ENCODE assay signal across 1 cellular context in genomic region chr19:46718934-46719551, GRCh38.
TF ChIP-seq lines count a peak whose summit lies in the region.

No MANE protein-coding gene starts in this region.

TF ChIP-seq in HCT116, 20 proteins besides CTCF, POLR2A, EP300 and RAD21:
- TF ChIP-seq, protein P1, sequence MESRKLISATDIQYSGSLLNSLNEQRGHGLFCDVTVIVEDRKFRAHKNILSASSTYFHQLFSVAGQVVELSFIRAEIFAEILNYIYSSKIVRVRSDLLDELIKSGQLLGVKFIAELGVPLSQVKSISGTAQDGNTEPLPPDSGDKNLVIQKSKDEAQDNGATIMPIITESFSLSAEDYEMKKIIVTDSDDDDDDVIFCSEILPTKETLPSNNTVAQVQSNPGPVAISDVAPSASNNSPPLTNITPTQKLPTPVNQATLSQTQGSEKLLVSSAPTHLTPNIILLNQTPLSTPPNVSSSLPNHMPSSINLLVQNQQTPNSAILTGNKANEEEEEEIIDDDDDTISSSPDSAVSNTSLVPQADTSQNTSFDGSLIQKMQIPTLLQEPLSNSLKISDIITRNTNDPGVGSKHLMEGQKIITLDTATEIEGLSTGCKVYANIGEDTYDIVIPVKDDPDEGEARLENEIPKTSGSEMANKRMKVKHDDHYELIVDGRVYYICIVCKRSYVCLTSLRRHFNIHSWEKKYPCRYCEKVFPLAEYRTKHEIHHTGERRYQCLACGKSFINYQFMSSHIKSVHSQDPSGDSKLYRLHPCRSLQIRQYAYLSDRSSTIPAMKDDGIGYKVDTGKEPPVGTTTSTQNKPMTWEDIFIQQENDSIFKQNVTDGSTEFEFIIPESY (IDR thresholded peaks at IDR 0.05; ENCODE audit: extremely low read depth, insufficient replicate concordance, low read length), result no peak
- TF ChIP-seq SIN3A (IDR thresholded peaks at IDR 0.05; ENCODE audit: low read depth) (no peak), CBX3 (IDR thresholded peaks at IDR 0.05; ENCODE audit: low read depth) (no peak), YY1 (IDR thresholded peaks at IDR 0.05; ENCODE audit: extremely low read depth, insufficient replicate concordance, low read depth, low read length) (no peak), POLR2AphosphoS5 (IDR thresholded peaks at IDR 0.05; ENCODE audit: low read depth, low read length) (no peak), FOSL1 (IDR thresholded peaks at IDR 0.05; ENCODE audit: low read depth) (no peak), MAX (IDR thresholded peaks at IDR 0.05) (no peak), EGR1 (IDR thresholded peaks at IDR 0.05; ENCODE audit: low read depth) (no peak), ZFX (IDR thresholded peaks at IDR 0.05) (no peak), ELF1 (IDR thresholded peaks at IDR 0.05; ENCODE audit: borderline replicate concordance, low read depth) (no peak), ZNF274 (IDR thresholded peaks at IDR 0.05; ENCODE audit: low read depth, low read length) (no peak)
- TF ChIP-seq, protein P2, sequence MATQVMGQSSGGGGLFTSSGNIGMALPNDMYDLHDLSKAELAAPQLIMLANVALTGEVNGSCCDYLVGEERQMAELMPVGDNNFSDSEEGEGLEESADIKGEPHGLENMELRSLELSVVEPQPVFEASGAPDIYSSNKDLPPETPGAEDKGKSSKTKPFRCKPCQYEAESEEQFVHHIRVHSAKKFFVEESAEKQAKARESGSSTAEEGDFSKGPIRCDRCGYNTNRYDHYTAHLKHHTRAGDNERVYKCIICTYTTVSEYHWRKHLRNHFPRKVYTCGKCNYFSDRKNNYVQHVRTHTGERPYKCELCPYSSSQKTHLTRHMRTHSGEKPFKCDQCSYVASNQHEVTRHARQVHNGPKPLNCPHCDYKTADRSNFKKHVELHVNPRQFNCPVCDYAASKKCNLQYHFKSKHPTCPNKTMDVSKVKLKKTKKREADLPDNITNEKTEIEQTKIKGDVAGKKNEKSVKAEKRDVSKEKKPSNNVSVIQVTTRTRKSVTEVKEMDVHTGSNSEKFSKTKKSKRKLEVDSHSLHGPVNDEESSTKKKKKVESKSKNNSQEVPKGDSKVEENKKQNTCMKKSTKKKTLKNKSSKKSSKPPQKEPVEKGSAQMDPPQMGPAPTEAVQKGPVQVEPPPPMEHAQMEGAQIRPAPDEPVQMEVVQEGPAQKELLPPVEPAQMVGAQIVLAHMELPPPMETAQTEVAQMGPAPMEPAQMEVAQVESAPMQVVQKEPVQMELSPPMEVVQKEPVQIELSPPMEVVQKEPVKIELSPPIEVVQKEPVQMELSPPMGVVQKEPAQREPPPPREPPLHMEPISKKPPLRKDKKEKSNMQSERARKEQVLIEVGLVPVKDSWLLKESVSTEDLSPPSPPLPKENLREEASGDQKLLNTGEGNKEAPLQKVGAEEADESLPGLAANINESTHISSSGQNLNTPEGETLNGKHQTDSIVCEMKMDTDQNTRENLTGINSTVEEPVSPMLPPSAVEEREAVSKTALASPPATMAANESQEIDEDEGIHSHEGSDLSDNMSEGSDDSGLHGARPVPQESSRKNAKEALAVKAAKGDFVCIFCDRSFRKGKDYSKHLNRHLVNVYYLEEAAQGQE (IDR thresholded peaks at IDR 0.05; ENCODE audit: low read depth), result no peak
